ENCODE assay signal across 9 cellular contexts in the genomic region with DNA sequence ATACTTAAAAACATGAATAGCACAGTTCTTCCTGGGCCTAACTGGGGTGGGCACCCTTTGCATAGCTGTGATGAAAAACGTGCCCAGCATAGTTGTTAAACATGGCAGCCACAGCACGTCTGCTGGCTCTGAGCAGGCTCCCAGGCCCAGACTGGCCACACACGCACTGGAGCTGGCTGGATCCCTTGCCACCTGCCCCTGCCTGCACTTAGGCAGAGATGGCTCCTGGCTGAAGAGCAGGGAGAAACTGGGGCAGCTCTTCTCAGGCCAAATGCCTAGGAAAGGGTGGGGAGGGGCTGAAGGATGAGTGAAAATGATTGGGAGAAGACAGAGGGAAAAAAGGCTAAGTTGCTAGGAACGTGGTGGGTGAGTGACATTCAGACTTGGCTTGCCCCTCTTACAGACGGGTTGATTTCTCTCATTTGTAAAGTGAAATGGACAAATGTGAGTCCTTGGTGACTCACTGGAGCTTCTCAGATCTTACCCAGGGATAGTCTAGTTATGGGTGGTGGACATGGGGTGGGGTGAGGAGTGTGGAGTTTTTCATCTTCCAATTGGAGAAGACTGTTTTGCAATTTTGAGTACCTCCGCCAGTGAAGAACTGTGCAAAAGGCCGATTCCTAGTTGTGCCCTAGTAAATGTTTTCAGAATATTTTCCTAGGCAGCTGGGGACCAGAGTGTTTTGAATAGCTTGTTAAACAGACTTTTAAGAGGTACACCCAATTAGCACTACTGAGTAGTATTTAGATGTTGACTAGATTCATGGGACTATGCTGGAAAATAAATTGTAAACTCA. TPM values are rescaled to one million over a fixed set of nuclear protein-coding genes. Genes with fewer than 3 reads are reported as not detected.
DNase-seq lines count a peak whose midpoint lies in the region; ATAC-seq and TF ChIP-seq lines count a peak whose summit lies in the region.
"Had no signal": no experiment of that assay in that cellular context is flagged by ENCODE, and none has a peak within 500 bp of the region (broad histone marks: within the 10 kb centered on the region; RNA-seq: fewer than 3 reads in every experiment).

No MANE protein-coding gene starts in this region.

- peaks cover 7% of the 10 kb centered on the region for H3K27me3 Mint-ChIP-seq in neural progenitor cell (ENCODE audit: insufficient read depth, low read depth)

- H3K4me1 Mint-ChIP-seq in neural progenitor cell, result peaks cover 55% of the 10 kb centered on the region

- no peaks in the 10 kb centered on the region for H3F3A ChIP-seq in neural progenitor cell (ENCODE audit: low read depth)

- 44 to 67% methylated on average over 7 of the region's 7 CpGs for WGBS in esophagus, 2 donors

- peaks cover 90 to 100% (median 100%) of the 10 kb centered on the region in 11 experiments for H4K20me1 ChIP-seq in BLaER1 treated with 17β-estradiol and CSF1 and Interleukin-3, amounts not matched to agents 10 nM and 100 nM
- peaks cover 100% of the 10 kb centered on the region for H4K20me1 ChIP-seq in neural progenitor cell (ENCODE audit: low read depth)

- TF ChIP-seq CTCF in neural progenitor cell (IDR thresholded peaks at IDR 0.05), result no peak

- no peaks in the 10 kb centered on the region for H3K36me3 Mint-ChIP-seq in neural progenitor cell

- H3K9me3 ChIP-seq in BLaER1 treated with 17β-estradiol and CSF1 and Interleukin-3, amounts not matched to agents 10 nM and 100 nM (replicated peaks in 1 of 11), result no peaks in the 10 kb centered on the region
- no peaks in the 10 kb centered on the region for H3K9me3 ChIP-seq in esophagus (ENCODE audit: control insufficient read depth in 2 of 2, insufficient read depth in 1 of 2, low read depth in 1 of 2, low read length in 1 of 2)
- no peaks in the 10 kb centered on the region for H3K9me3 ChIP-seq in neural progenitor cell (ENCODE audit: low read depth)

- H3K9ac ChIP-seq in BLaER1 treated with 17β-estradiol and CSF1 and Interleukin-3, amounts not matched to agents 10 nM and 100 nM, result no peak overlapping the region
- no peak overlapping the region for H3K9ac ChIP-seq in neural progenitor cell

- peaks cover 41 to 72% (median 57%) of the 10 kb centered on the region in 10 experiments for H3K4me1 ChIP-seq in BLaER1 treated with 17β-estradiol and CSF1 and Interleukin-3, amounts not matched to agents 10 nM and 100 nM
- H3K4me1 ChIP-seq in esophagus (ENCODE audit: control insufficient read depth in 2 of 2, insufficient read depth in 2 of 2, low read length in 1 of 2), result peaks cover 0 to 10% of the 10 kb centered on the region in 2 donors
- H3K4me1 ChIP-seq in neural progenitor cell, result peaks cover 20% of the 10 kb centered on the region

- H3K9me3 Mint-ChIP-seq in neural progenitor cell, result no peaks in the 10 kb centered on the region

- no peaks in the 10 kb centered on the region for H3K27me3 ChIP-seq in BLaER1 treated with 17β-estradiol and CSF1 and Interleukin-3, amounts not matched to agents 10 nM and 100 nM
- H3K27me3 ChIP-seq in esophagus (ENCODE audit: control insufficient read depth in 1 of 2, insufficient read depth in 2 of 2, low read length in 2 of 2) (no peaks in the 10 kb centered on the region), neural progenitor cell (no peaks in the 10 kb centered on the region)

- H3K27ac Mint-ChIP-seq in neural progenitor cell, result peak overlapping the region; percentile 26

- no peak overlapping the region for H2AFZ ChIP-seq in neural progenitor cell (replicated peaks)

- peak overlapping the region in 1 of 11 experiments; percentile 0; a peak in 2 of 22 replicates for H3K27ac ChIP-seq in BLaER1 treated with 17β-estradiol and CSF1 and Interleukin-3, amounts not matched to agents 10 nM and 100 nM
- H3K27ac ChIP-seq in esophagus (ENCODE audit: low read depth in 2 of 2, low read length in 1 of 2) (peak overlapping the region; percentile 82 to 89), neural progenitor cell (no peak overlapping the region)
- H3K27ac ChIP-seq: HL-60 had no signal

- 0 out of 22 replicates have a peak, but pooled peaks cover 0 to 6% (median 0%) of the 10 kb centered on the region in 11 experiments for H3K36me3 ChIP-seq in BLaER1 treated with 17β-estradiol and CSF1 and Interleukin-3, amounts not matched to agents 10 nM and 100 nM
- H3K36me3 ChIP-seq in esophagus (ENCODE audit: control insufficient read depth in 2 of 2, insufficient read depth in 2 of 2, low read length in 1 of 2) (no peaks in the 10 kb centered on the region), neural progenitor cell (no peaks in the 10 kb centered on the region)

- H3K4me2 ChIP-seq in BLaER1 treated with 17β-estradiol and CSF1 and Interleukin-3, amounts not matched to agents 10 nM and 100 nM, result peak overlapping the region in 10 of 11 experiments; percentile 2 to 52 (median 37); a peak in 13 of 22 replicates
- H3K4me2 ChIP-seq in neural progenitor cell, result no peak overlapping the region

- ATAC-seq in GM21447 (IDR thresholded peaks at IDR 0.05; ENCODE audit: unreplicated experiment) (no peak), HG03039 (IDR thresholded peaks at IDR 0.05; ENCODE audit: unreplicated experiment) (no peak)

- no peak overlapping the region for H3K4me3 ChIP-seq in BLaER1 treated with 17β-estradiol and CSF1 and Interleukin-3, amounts not matched to agents 10 nM and 100 nM
- H3K4me3 ChIP-seq in esophagus (ENCODE audit: low read depth in 1 of 2, low read length in 2 of 2) (no peak overlapping the region), neural progenitor cell (no peak overlapping the region)

- H3K4me3 Mint-ChIP-seq in neural progenitor cell, result no peak overlapping the region

- peaks cover 100% of the 10 kb centered on the region for H3K79me2 ChIP-seq in neural progenitor cell (ENCODE audit: low read depth)

- DNase-seq in NCI-H526 treated with DMSO at 0.1 percent for 48 hours (lab: John Stamatoyannopoulos, UW) (peak; percentile 50), neural progenitor cell (ENCODE audit: low spot score) (no peak), mucosa of gallbladder (ENCODE audit: low spot score) (no peak), GF-D8 (lab: John Stamatoyannopoulos, UW) (no peak)

RNA-seq across cellular contexts. Expression of gene TRIO, which starts 42.4 kb away (rescaled TPM):
- polyA plus RNA-seq in esophagus, result 10 to 100 TPM; 10.3 to 22.8 TPM
- total RNA-seq in neural progenitor cell (ENCODE audit: low replicate concordance), result 76.3 and 84.7 TPM in 2 replicates
- 111 TPM for total RNA-seq in mucosa of gallbladder
